ENCODE assay signal across 22 cellular contexts in genomic region chr4:3670521-3671519, GRCh38.
DNase-seq lines count a peak whose midpoint lies in the region; ATAC-seq, FAIRE-seq and TF ChIP-seq lines count a peak whose summit lies in the region.
"Had no signal": no experiment of that assay in that cellular context is flagged by ENCODE, and none has a peak within 500 bp of the region (broad histone marks: within the 10 kb centered on the region; RNA-seq: fewer than 3 reads in every experiment).

No MANE protein-coding gene starts in this region.

- H3K9me3 Mint-ChIP-seq in stimulated activated naive B cell treated with anti-CD40 and anti-IgM and Interleukin-4, amounts not matched to agents 10 μg/mL and 1 μg/mL and 100 μg/mL, for 72 hours: peaks cover 23 to 25% of the 10 kb centered on the region in 2 donors

- H3K9ac ChIP-seq in kidney (ENCODE audit: low read length in 2 of 2): no peak overlapping the region
- H3K9ac ChIP-seq: BLaER1 treated with 17β-estradiol and CSF1 and Interleukin-3, amounts not matched to agents 10 nM and 100 nM; GM23248 had no signal

- DNase-seq in Right ventricle myocardium superior (peak; percentile 33), right atrium auricular region (ENCODE audit: low spot score) (no peak), kidney (peak; percentile 65), spleen (peak; percentile 63), SKM-1 treated with dmso at 0.1 percent for 144 hours (lab: John Stamatoyannopoulos, UW; ENCODE audit: unreplicated experiment) (no peak), activated gamma-delta T cell (lab: John Stamatoyannopoulos, UW) (no peak)
- no peak for DNase-seq in stimulated activated naive B cell treated with anti-CD40 and anti-IgM and Interleukin-4, amounts not matched to agents 10 μg/mL and 1 μg/mL and 100 μg/mL, for 72 hours
- DNase-seq: 8988T; GM23248; Kasumi-1; NCI-H1694 treated with DMSO at 0.1 percent for 48 hours; NCI-H2081 treated with DMSO at 0.1 percent for 48 hours; NCI-H774; NK-92 treated with Interleukin-12 subunit alpha and Interleukin-12 subunit beta, amount 100 ng/mL, for 24 hours; SJCRH30 had no signal

- peaks cover 19 to 20% of the 10 kb centered on the region in 2 donors for H3K27me3 Mint-ChIP-seq in stimulated activated naive B cell treated with anti-CD40 and anti-IgM and Interleukin-4, amounts not matched to agents 10 μg/mL and 1 μg/mL and 100 μg/mL, for 72 hours

- H3K27me3 ChIP-seq in right atrium auricular region: no peaks in the 10 kb centered on the region
- H3K27me3 ChIP-seq in spleen (replicated peaks in 1 of 7): peaks cover 0 to 45% (median 0%) of the 10 kb centered on the region in 7 donors
- H3K27me3 ChIP-seq: BLaER1 treated with 17β-estradiol and CSF1 and Interleukin-3, amounts not matched to agents 10 nM and 100 nM had no signal

- intact Hi-C loops in Right ventricle myocardium superior (cut with DNase I) (no loop called here), kidney (cut with DNase I) (no loop called here), spleen (cut with DNase I; ENCODE audit: low total_unique reads) (no loop called here)

- 87 to 92% (median 88%) methylated on average over 29 to 37 of the region's 37 CpGs for WGBS in spleen, 5 donors

- peaks cover 3 to 6% of the 10 kb centered on the region in 2 donors for H3K36me3 Mint-ChIP-seq in stimulated activated naive B cell treated with anti-CD40 and anti-IgM and Interleukin-4, amounts not matched to agents 10 μg/mL and 1 μg/mL and 100 μg/mL, for 72 hours
- H3K36me3 Mint-ChIP-seq: CD8-positive, alpha-beta memory T cell had no signal

- TF ChIP-seq CTCF in right atrium auricular region (IDR thresholded peaks at IDR 0.05): no peak
- TF ChIP-seq CTCF in VCaP (conservative IDR thresholded peaks at IDR 0.05): no peak
- TF ChIP-seq CTCF in kidney (IDR thresholded peaks at IDR 0.05; ENCODE audit: borderline replicate concordance, extremely low read depth, insufficient read depth): no peak
- TF ChIP-seq CTCF in spleen (IDR thresholded peaks at IDR 0.05 in 8 of 11, conservative IDR thresholded peaks at IDR 0.05 in 3 of 11): no peak

- H3K27ac Mint-ChIP-seq in stimulated activated naive B cell treated with anti-CD40 and anti-IgM and Interleukin-4, amounts not matched to agents 10 μg/mL and 1 μg/mL and 100 μg/mL, for 72 hours: no peak overlapping the region

- H3K4me1 Mint-ChIP-seq in stimulated activated naive B cell treated with anti-CD40 and anti-IgM and Interleukin-4, amounts not matched to agents 10 μg/mL and 1 μg/mL and 100 μg/mL, for 72 hours: peaks cover 3 to 4% of the 10 kb centered on the region in 2 donors
- H3K4me1 Mint-ChIP-seq: CD8-positive, alpha-beta memory T cell had no signal

- H3K27ac ChIP-seq in right atrium auricular region: no peak overlapping the region
- peak overlapping the region; percentile 87 for H3K27ac ChIP-seq in VCaP
- H3K27ac ChIP-seq in kidney (ENCODE audit: low read depth in 2 of 2, low read length in 2 of 2): no peak overlapping the region
- no peak overlapping the region for H3K27ac ChIP-seq in spleen
- H3K27ac ChIP-seq: BLaER1 treated with 17β-estradiol and CSF1 and Interleukin-3, amounts not matched to agents 10 nM and 100 nM; GM23248; RWPE1; SJCRH30 had no signal

- no peak overlapping the region for H3K4me3 ChIP-seq in right atrium auricular region
- no peak overlapping the region for H3K4me3 ChIP-seq in kidney (ENCODE audit: low read length in 2 of 2)
- no peak overlapping the region for H3K4me3 ChIP-seq in spleen
- H3K4me3 ChIP-seq: BLaER1 treated with 17β-estradiol and CSF1 and Interleukin-3, amounts not matched to agents 10 nM and 100 nM; GM23248; HAP-1; SJCRH30 had no signal

- FAIRE-seq in kidney (lab: Jason Lieb, UNC): no peak
- FAIRE-seq: G401.6, GM18507 had no signal

- no peaks in the 10 kb centered on the region for H3K36me3 ChIP-seq in right atrium auricular region
- no peaks in the 10 kb centered on the region for H3K36me3 ChIP-seq in kidney (ENCODE audit: control insufficient read depth in 1 of 2, insufficient read depth in 2 of 2, low read length in 2 of 2)
- H3K36me3 ChIP-seq in spleen: no peaks in the 10 kb centered on the region
- H3K36me3 ChIP-seq: HAP-1, SJCRH30 had no signal

- H3K9me3 ChIP-seq in right atrium auricular region (peaks cover 0 to 9% of the 10 kb centered on the region in 2 donors), kidney (ENCODE audit: control insufficient read depth in 1 of 2, low read length in 2 of 2) (peaks cover 0 to 4% of the 10 kb centered on the region in 2 donors), spleen (peaks cover 0 to 33% (median 20%) of the 10 kb centered on the region in 8 donors)
- H3K9me3 ChIP-seq: HAP-1, SJCRH30 had no signal

- ATAC-seq in Right ventricle myocardium superior (ENCODE audit: poor library complexity): no peak
- ATAC-seq in stimulated activated naive B cell treated with anti-CD40 and anti-IgM and Interleukin-4, amounts not matched to agents 10 μg/mL and 1 μg/mL and 100 μg/mL, for 72 hours (replicated peaks): no peak

- no peak overlapping the region for H3K4me3 Mint-ChIP-seq in stimulated activated naive B cell treated with anti-CD40 and anti-IgM and Interleukin-4, amounts not matched to agents 10 μg/mL and 1 μg/mL and 100 μg/mL, for 72 hours
- H3K4me3 Mint-ChIP-seq: CD8-positive, alpha-beta memory T cell had no signal

- H3K4me1 ChIP-seq in right atrium auricular region (no peaks in the 10 kb centered on the region), kidney (ENCODE audit: control insufficient read depth in 1 of 2, insufficient read depth in 1 of 2, low read depth in 1 of 2, low read length in 2 of 2) (peaks cover 0 to 5% of the 10 kb centered on the region in 2 donors), spleen (no peaks in the 10 kb centered on the region)
- H3K4me1 ChIP-seq: HAP-1, SJCRH30 had no signal

- TF ChIP-seq POLR2A in spleen (IDR thresholded peaks at IDR 0.05): no peak

Comparison
In these comparisons a context has a peak if more than half of its experiments do, and no peak if none do; other contexts are left out.
1. DNase-seq: peak in Right ventricle myocardium superior (single experiment), kidney (single experiment) and spleen (single experiment); none in right atrium auricular region (single experiment), SKM-1 treated with dmso at 0.1 percent for 144 hours (single experiment), activated gamma-delta T cell (single experiment) and stimulated activated naive B cell treated with anti-CD40 and anti-IgM and Interleukin-4, amounts not matched to agents 10 μg/mL and 1 μg/mL and 100 μg/mL, for 72 hours (single experiment).